Comparison of ENCODE assay signal across 11 cellular contexts in the genomic region with DNA sequence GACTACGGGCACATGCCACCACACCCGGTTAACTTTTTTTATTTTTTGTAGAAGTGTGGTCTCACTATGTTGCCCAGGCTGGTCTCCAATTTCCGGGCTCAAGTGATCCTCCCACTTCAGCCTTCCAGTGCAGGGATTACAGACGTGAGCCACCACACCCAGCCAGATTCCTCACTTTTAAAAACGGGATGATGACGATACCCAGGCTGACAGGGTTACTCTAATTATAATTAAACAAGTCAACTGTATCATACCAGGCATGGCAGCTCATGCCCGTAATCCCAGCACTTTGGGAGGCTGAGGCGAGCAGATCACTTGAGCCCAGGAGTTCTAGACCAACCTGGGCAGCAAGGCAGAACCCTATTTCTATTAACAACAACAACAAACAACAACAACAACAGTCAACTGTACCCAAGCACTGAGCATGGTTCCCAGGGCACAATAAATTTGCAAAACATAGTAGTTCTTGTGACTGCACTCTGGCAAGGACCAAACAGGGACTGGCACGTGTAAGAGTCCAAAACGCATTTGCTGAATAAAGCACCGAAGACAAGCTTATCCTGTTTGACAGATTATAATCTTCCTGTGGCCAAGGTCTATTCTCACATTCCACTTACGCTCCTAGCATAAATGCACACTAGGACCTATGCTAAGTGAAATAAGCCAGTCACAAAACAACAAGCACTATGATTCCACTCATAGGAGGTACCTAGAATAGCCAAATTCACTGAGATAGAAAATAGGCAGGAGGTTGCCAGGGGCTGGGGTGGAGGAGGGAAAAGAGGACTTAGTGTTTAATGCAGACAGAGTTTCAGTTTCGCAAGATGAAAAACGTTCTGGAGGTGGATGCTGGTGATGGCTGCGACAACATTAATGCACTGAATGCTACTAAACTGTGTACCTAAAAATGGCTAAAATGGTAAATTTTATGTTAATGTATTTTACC.
DNase-seq lines count a peak whose midpoint lies in the region; ATAC-seq lines count a peak whose summit lies in the region.
"Had no signal": no experiment of that assay in that cellular context is flagged by ENCODE, and none has a peak within 500 bp of the region (broad histone marks: within the 10 kb centered on the region; RNA-seq: fewer than 3 reads in every experiment).

No MANE protein-coding gene starts in this region.

- peaks cover 88% of the 10 kb centered on the region for H3K36me3 Mint-ChIP-seq in activated CD4-positive, alpha-beta T cell treated with anti-CD3 and anti-CD28 coated beads, Interleukin-2, amount 10 ng/mL, durations not matched to agents 24 days and 14 days (ENCODE audit: low read depth)
- H3K36me3 Mint-ChIP-seq in IgD-negative memory B cell: peaks cover 9% of the 10 kb centered on the region
- peaks cover 83% of the 10 kb centered on the region for H3K36me3 Mint-ChIP-seq in stimulated activated memory B cell treated with anti-CD40 and anti-IgM and Interleukin-4, amounts not matched to agents 10 μg/mL and 1 μg/mL and 100 μg/mL, for 72 hours

- no peaks in the 10 kb centered on the region for H3K27me3 Mint-ChIP-seq in activated CD4-positive, alpha-beta T cell treated with anti-CD3 and anti-CD28 coated beads, Interleukin-2, amount 10 ng/mL, durations not matched to agents 24 days and 14 days
- H3K27me3 Mint-ChIP-seq in IgD-negative memory B cell: no peaks in the 10 kb centered on the region
- H3K27me3 Mint-ChIP-seq in stimulated activated memory B cell treated with anti-CD40 and anti-IgM and Interleukin-4, amounts not matched to agents 10 μg/mL and 1 μg/mL and 100 μg/mL, for 72 hours: no peaks in the 10 kb centered on the region

- DNase-seq in activated CD4-positive, alpha-beta T cell treated with anti-CD3 and anti-CD28 coated beads, Interleukin-2, amount 10 ng/mL, durations not matched to agents 24 days and 14 days: no peak
- no peak for DNase-seq in activated CD4-positive, alpha-beta T cell treated with anti-CD3 and anti-CD28 coated beads for 1 hour
- no peak for DNase-seq in EL
- DNase-seq in 8988T: no peak
- DNase-seq: activated effector memory CD4-positive, alpha-beta T cell treated with anti-CD3 and anti-CD28 coated beads, Interleukin-2, amount 50 U/mL, for 16 hours; left lung; nephron progenitor cell had no signal

- intact Hi-C loops in activated CD4-positive, alpha-beta T cell treated with anti-CD3 and anti-CD28 coated beads, Interleukin-2, amount 10 ng/mL, durations not matched to agents 24 days and 14 days (cut with micrococcal nuclease): no loop called here

- peaks cover 30% of the 10 kb centered on the region for H3K4me1 Mint-ChIP-seq in activated CD4-positive, alpha-beta T cell treated with anti-CD3 and anti-CD28 coated beads, Interleukin-2, amount 10 ng/mL, durations not matched to agents 24 days and 14 days
- H3K4me1 Mint-ChIP-seq in IgD-negative memory B cell: peaks cover 14 to 28% (median 23%) of the 10 kb centered on the region in 3 donors
- peaks cover 48% of the 10 kb centered on the region for H3K4me1 Mint-ChIP-seq in stimulated activated memory B cell treated with anti-CD40 and anti-IgM and Interleukin-4, amounts not matched to agents 10 μg/mL and 1 μg/mL and 100 μg/mL, for 72 hours

- no peaks in the 10 kb centered on the region for H3K9me3 Mint-ChIP-seq in activated CD4-positive, alpha-beta T cell treated with anti-CD3 and anti-CD28 coated beads, Interleukin-2, amount 10 ng/mL, durations not matched to agents 24 days and 14 days
- H3K9me3 Mint-ChIP-seq in IgD-negative memory B cell: no peaks in the 10 kb centered on the region
- no peaks in the 10 kb centered on the region for H3K9me3 Mint-ChIP-seq in stimulated activated memory B cell treated with anti-CD40 and anti-IgM and Interleukin-4, amounts not matched to agents 10 μg/mL and 1 μg/mL and 100 μg/mL, for 72 hours
- H3K9me3 Mint-ChIP-seq: nephron progenitor cell had no signal

- peak overlapping the region; percentile 38 for H3K27ac Mint-ChIP-seq in activated CD4-positive, alpha-beta T cell treated with anti-CD3 and anti-CD28 coated beads, Interleukin-2, amount 10 ng/mL, durations not matched to agents 24 days and 14 days
- H3K27ac Mint-ChIP-seq in IgD-negative memory B cell: peak overlapping the region; percentile 15 to 94 (median 86)
- H3K27ac Mint-ChIP-seq in stimulated activated memory B cell treated with anti-CD40 and anti-IgM and Interleukin-4, amounts not matched to agents 10 μg/mL and 1 μg/mL and 100 μg/mL, for 72 hours: peak overlapping the region; percentile 88

- H3K4me3 Mint-ChIP-seq in activated CD4-positive, alpha-beta T cell treated with anti-CD3 and anti-CD28 coated beads, Interleukin-2, amount 10 ng/mL, durations not matched to agents 24 days and 14 days: no peak overlapping the region
- peak overlapping the region in 3 of 4 donors; percentile 44 to 94 (median 65) for H3K4me3 Mint-ChIP-seq in IgD-negative memory B cell
- H3K4me3 Mint-ChIP-seq in stimulated activated memory B cell treated with anti-CD40 and anti-IgM and Interleukin-4, amounts not matched to agents 10 μg/mL and 1 μg/mL and 100 μg/mL, for 72 hours: peak overlapping the region; percentile 69
- H3K4me3 Mint-ChIP-seq: nephron progenitor cell had no signal

- H3K27ac ChIP-seq in angular gyrus (ENCODE audit: low read depth, low read length): peak overlapping the region; percentile 54

- no peak for ATAC-seq in stimulated activated memory B cell treated with anti-CD40 and anti-IgM and Interleukin-4, amounts not matched to agents 10 μg/mL and 1 μg/mL and 100 μg/mL, for 72 hours
- ATAC-seq in HG03457 (IDR thresholded peaks at IDR 0.05; ENCODE audit: unreplicated experiment): no peak
- ATAC-seq: left lung had no signal

Comparison
In these comparisons a context has a peak if more than half of its experiments do, and no peak if none do; other contexts are left out.
1. H3K27ac Mint-ChIP-seq: peak in every context shown above with its lines; median percentile 88 in stimulated activated memory B cell treated with anti-CD40 and anti-IgM and Interleukin-4, amounts not matched to agents 10 μg/mL and 1 μg/mL and 100 μg/mL, for 72 hours; 86 in IgD-negative memory B cell; 38 in activated CD4-positive, alpha-beta T cell treated with anti-CD3 and anti-CD28 coated beads, Interleukin-2, amount 10 ng/mL, durations not matched to agents 24 days and 14 days.